In the genomic region with DNA sequence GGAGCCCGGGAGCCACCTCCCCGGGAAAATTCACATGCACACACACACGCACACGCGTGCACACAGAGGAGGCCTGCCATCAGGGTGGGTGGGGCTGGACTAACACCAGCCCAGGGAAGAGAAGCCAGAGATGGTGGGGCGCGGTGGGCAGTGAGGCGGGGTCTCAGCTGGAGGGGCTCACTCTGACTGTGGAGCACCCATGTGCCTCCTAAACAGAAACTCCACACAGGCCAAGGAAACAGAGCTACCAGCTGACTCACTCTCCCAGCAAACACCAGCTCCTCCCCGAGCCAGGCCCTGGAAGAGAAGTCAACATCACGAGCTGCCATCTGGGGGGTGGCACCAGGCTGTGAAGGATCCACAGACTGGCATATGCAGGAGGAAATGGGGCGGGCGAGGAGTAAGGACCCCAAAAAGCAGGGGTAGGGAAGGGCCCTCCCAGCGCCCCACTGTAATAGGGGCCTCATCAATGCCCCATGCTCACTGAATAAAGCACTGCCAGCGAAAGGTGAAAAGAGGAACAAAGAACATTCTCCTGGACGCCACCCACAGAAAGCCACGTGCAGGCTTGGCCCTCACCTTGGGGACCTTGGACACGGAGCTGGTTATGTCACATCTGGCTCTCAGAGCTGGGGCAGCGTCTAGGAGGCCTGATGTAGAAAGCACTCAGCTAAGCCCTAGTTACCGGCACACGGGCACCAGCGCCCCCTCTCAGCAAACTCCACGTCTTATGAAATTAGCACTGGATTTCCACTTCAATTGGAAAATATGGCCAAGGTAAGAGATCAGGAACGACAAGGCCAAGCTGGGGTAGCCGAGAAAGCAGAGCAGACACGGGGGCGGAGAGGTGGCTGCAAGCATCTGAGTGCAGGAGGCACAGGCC, we compare ENCODE assay signal across 1 cellular context.
TF ChIP-seq lines count a peak whose summit lies in the region.

No MANE protein-coding gene starts in this region.

TF ChIP-seq in HepG2, 621 proteins besides CTCF, POLR2A, EP300 and RAD21 (continued from another document and continues in another):
- 0 out of 2 replicates have a peak, but pooled peaks have one; percentile 44 for TF ChIP-seq KLF11 (CRISPR knock-in tag; IDR thresholded peaks at IDR 0.05)
- no peak for TF ChIP-seq KLF12 (CRISPR knock-in tag; IDR thresholded peaks at IDR 0.05; ENCODE audit: borderline replicate concordance)
- no peak for TF ChIP-seq MAFG (CRISPR knock-in tag; IDR thresholded peaks at IDR 0.05)
- TF ChIP-seq, protein P1, sequence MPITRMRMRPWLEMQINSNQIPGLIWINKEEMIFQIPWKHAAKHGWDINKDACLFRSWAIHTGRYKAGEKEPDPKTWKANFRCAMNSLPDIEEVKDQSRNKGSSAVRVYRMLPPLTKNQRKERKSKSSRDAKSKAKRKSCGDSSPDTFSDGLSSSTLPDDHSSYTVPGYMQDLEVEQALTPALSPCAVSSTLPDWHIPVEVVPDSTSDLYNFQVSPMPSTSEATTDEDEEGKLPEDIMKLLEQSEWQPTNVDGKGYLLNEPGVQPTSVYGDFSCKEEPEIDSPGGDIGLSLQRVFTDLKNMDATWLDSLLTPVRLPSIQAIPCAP (CRISPR knock-in tag; IDR thresholded peaks at IDR 0.05; ENCODE audit: low read depth) = no peak
- TF ChIP-seq KLF16 (CRISPR knock-in tag; IDR thresholded peaks at IDR 0.05) = peak in 1 of 2 experiments; percentile 28; a peak in 1 of 4 replicates
- no peak for TF ChIP-seq ZNF251 (CRISPR knock-in tag; IDR thresholded peaks at IDR 0.05)
- peak; percentile 30; the same call in 1 of the 2 replicates for TF ChIP-seq FOSL2 (CRISPR knock-in tag; IDR thresholded peaks at IDR 0.05)
- TF ChIP-seq AGO1 (IDR thresholded peaks at IDR 0.05; ENCODE audit: low read depth, low read length, poor library complexity, severe bottlenecking) = no peak
- TF ChIP-seq, protein P2, sequence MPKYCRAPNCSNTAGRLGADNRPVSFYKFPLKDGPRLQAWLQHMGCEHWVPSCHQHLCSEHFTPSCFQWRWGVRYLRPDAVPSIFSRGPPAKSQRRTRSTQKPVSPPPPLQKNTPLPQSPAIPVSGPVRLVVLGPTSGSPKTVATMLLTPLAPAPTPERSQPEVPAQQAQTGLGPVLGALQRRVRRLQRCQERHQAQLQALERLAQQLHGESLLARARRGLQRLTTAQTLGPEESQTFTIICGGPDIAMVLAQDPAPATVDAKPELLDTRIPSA (CRISPR knock-in tag; IDR thresholded peaks at IDR 0.05; ENCODE audit: borderline replicate concordance) = no peak
- no peak for TF ChIP-seq EED (CRISPR knock-in tag; IDR thresholded peaks at IDR 0.05)
- TF ChIP-seq, protein P3, sequence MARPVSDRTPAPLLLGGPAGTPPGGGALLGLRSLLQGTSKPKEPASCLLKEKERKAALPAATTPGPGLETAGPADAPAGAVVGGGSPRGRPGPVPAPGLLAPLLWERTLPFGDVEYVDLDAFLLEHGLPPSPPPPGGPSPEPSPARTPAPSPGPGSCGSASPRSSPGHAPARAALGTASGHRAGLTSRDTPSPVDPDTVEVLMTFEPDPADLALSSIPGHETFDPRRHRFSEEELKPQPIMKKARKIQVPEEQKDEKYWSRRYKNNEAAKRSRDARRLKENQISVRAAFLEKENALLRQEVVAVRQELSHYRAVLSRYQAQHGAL (CRISPR knock-in tag; IDR thresholded peaks at IDR 0.05; ENCODE audit: not compliant biosample characterization) = no peak
- TF ChIP-seq YEATS4 (CRISPR knock-in tag; IDR thresholded peaks at IDR 0.05; ENCODE audit: borderline replicate concordance) = peak; percentile 23; the same call in 1 of the 2 replicates
- no peak for TF ChIP-seq NCOA5 (CRISPR knock-in tag; IDR thresholded peaks at IDR 0.05)
- TF ChIP-seq BRCA1 (CRISPR knock-in tag; IDR thresholded peaks at IDR 0.05) = no peak
- TF ChIP-seq PRPF4 (IDR thresholded peaks at IDR 0.05; ENCODE audit: low read depth, low read length, poor library complexity, severe bottlenecking) = no peak
- TF ChIP-seq, protein P4, sequence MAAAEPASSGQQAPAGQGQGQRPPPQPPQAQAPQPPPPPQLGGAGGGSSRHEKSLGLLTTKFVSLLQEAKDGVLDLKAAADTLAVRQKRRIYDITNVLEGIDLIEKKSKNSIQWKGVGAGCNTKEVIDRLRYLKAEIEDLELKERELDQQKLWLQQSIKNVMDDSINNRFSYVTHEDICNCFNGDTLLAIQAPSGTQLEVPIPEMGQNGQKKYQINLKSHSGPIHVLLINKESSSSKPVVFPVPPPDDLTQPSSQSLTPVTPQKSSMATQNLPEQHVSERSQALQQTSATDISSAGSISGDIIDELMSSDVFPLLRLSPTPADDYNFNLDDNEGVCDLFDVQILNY (CRISPR knock-in tag; conservative IDR thresholded peaks at IDR 0.05) = no peak
- TF ChIP-seq, protein P5, sequence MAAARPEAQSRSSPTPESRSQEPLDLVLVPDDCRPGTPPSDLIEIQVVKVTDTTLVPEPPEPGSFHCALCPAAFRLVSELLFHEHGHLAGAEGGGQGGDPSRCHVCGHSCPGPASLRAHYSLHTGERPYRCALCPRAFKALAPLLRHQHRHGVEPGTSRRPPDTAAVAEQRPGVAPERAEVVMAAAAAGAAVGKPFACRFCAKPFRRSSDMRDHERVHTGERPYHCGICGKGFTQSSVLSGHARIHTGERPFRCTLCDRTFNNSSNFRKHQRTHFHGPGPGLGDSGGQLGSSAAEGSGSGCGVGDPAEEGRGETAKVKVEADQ (CRISPR knock-in tag; IDR thresholded peaks at IDR 0.05; ENCODE audit: borderline replicate concordance) = no peak
- TF ChIP-seq MIER3 (CRISPR knock-in tag; IDR thresholded peaks at IDR 0.05; ENCODE audit: borderline replicate concordance) = no peak
- TF ChIP-seq ZEB1 (IDR thresholded peaks at IDR 0.05; ENCODE audit: insufficient replicate concordance, low read depth) = no peak
- peak; percentile 61; the same call in 1 of the 2 replicates for TF ChIP-seq RARA (CRISPR knock-in tag; IDR thresholded peaks at IDR 0.05)
- peak; percentile 53; the same call in 1 of the 2 replicates for TF ChIP-seq SALL1 (CRISPR knock-in tag; IDR thresholded peaks at IDR 0.05)
- TF ChIP-seq SP5 (CRISPR knock-in tag; IDR thresholded peaks at IDR 0.05; ENCODE audit: borderline replicate concordance, low read depth) = no peak
- TF ChIP-seq CBX1 (IDR thresholded peaks at IDR 0.05; ENCODE audit: low read depth) = no peak
- no peak for TF ChIP-seq HNRNPUL1 (IDR thresholded peaks at IDR 0.05; ENCODE audit: low read depth, low read length)
- TF ChIP-seq, protein P6, sequence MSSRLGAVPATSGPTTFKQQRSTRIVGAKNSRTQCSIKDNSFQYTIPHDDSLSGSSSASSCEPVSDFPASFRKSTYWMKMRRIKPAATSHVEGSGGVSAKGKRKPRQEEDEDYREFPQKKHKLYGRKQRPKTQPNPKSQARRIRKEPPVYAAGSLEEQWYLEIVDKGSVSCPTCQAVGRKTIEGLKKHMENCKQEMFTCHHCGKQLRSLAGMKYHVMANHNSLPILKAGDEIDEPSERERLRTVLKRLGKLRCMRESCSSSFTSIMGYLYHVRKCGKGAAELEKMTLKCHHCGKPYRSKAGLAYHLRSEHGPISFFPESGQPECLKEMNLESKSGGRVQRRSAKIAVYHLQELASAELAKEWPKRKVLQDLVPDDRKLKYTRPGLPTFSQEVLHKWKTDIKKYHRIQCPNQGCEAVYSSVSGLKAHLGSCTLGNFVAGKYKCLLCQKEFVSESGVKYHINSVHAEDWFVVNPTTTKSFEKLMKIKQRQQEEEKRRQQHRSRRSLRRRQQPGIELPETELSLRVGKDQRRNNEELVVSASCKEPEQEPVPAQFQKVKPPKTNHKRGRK (CRISPR knock-in tag; IDR thresholded peaks at IDR 0.05) = no peak
- TF ChIP-seq ZNF768 (CRISPR knock-in tag; IDR thresholded peaks at IDR 0.05) = no peak
- peak; percentile 15; the same call in 1 of the 2 replicates for TF ChIP-seq ZNF605 (CRISPR knock-in tag; IDR thresholded peaks at IDR 0.05)
- TF ChIP-seq, protein P7, sequence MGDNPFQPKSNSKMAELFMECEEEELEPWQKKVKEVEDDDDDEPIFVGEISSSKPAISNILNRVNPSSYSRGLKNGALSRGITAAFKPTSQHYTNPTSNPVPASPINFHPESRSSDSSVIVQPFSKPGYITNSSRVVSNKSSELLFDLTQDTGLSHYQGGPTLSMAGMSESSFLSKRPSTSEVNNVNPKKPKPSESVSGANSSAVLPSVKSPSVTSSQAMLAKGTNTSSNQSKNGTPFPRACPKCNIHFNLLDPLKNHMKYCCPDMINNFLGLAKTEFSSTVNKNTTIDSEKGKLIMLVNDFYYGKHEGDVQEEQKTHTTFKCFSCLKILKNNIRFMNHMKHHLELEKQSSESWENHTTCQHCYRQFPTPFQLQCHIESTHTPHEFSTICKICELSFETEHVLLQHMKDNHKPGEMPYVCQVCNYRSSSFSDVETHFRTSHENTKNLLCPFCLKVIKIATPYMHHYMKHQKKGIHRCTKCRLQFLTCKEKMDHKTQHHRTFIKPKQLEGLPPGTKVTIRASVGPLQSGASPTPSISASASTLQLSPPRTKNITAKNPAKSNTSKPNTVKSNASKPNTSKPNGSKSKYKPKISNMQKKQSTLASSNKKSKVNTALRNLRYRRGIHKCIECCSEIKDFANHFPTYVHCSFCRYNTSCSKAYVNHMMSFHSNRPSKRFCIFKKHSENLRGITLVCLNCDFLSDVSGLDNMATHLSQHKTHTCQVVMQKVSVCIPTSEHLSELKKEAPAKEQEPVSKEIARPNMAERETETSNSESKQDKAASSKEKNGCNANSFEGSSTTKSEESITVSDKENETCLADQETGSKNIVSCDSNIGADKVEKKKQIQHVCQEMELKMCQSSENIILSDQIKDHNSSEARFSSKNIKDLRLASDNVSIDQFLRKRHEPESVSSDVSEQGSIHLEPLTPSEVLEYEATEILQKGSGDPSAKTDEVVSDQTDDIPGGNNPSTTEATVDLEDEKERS (CRISPR knock-in tag; IDR thresholded peaks at IDR 0.05) = peak; percentile 53; the same call in 1 of the 2 replicates
- no peak for TF ChIP-seq CHD4 (IDR thresholded peaks at IDR 0.05; ENCODE audit: borderline replicate concordance, low read length)
- TF ChIP-seq AKAP8 (CRISPR knock-in tag; IDR thresholded peaks at IDR 0.05) = no peak
- no peak for TF ChIP-seq ETV5 (CRISPR knock-in tag; IDR thresholded peaks at IDR 0.05; ENCODE audit: borderline replicate concordance)
- no peak for TF ChIP-seq GZF1 (CRISPR knock-in tag; IDR thresholded peaks at IDR 0.05)
- TF ChIP-seq ZNF746 (CRISPR knock-in tag; IDR thresholded peaks at IDR 0.05) = no peak
- TF ChIP-seq, protein P8, sequence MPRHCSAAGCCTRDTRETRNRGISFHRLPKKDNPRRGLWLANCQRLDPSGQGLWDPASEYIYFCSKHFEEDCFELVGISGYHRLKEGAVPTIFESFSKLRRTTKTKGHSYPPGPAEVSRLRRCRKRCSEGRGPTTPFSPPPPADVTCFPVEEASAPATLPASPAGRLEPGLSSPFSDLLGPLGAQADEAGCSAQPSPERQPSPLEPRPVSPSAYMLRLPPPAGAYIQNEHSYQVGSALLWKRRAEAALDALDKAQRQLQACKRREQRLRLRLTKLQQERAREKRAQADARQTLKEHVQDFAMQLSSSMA (CRISPR knock-in tag; IDR thresholded peaks at IDR 0.05) = no peak
- no peak for TF ChIP-seq ZNF674 (CRISPR knock-in tag; IDR thresholded peaks at IDR 0.05; ENCODE audit: low read depth)
- TF ChIP-seq NCOA2 (CRISPR knock-in tag; IDR thresholded peaks at IDR 0.05) = peak; percentile 40; the same call in 1 of the 2 replicates
- TF ChIP-seq, protein P9, sequence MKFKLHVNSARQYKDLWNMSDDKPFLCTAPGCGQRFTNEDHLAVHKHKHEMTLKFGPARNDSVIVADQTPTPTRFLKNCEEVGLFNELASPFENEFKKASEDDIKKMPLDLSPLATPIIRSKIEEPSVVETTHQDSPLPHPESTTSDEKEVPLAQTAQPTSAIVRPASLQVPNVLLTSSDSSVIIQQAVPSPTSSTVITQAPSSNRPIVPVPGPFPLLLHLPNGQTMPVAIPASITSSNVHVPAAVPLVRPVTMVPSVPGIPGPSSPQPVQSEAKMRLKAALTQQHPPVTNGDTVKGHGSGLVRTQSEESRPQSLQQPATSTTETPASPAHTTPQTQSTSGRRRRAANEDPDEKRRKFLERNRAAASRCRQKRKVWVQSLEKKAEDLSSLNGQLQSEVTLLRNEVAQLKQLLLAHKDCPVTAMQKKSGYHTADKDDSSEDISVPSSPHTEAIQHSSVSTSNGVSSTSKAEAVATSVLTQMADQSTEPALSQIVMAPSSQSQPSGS (CRISPR knock-in tag; IDR thresholded peaks at IDR 0.05) = 0 out of 2 replicates have a peak, but pooled peaks have one; percentile 14
- TF ChIP-seq IKZF4 (CRISPR knock-in tag; IDR thresholded peaks at IDR 0.05; ENCODE audit: borderline replicate concordance, low read depth, not compliant biosample characterization) = no peak
- no peak for TF ChIP-seq JDP2 (CRISPR knock-in tag; IDR thresholded peaks at IDR 0.05; ENCODE audit: borderline replicate concordance)
- TF ChIP-seq, protein P10, sequence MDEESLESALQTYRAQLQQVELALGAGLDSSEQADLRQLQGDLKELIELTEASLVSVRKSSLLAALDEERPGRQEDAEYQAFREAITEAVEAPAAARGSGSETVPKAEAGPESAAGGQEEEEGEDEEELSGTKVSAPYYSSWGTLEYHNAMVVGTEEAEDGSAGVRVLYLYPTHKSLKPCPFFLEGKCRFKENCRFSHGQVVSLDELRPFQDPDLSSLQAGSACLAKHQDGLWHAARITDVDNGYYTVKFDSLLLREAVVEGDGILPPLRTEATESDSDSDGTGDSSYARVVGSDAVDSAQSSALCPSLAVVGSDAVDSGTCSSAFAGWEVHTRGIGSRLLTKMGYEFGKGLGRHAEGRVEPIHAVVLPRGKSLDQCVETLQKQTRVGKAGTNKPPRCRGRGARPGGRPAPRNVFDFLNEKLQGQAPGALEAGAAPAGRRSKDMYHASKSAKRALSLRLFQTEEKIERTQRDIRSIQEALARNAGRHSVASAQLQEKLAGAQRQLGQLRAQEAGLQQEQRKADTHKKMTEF (CRISPR knock-in tag; IDR thresholded peaks at IDR 0.05) = 0 out of 2 replicates have a peak, but pooled peaks have one; percentile 18
- 0 out of 2 replicates have a peak, but pooled peaks have one; percentile 25 for TF ChIP-seq BORCS8-MEF2B (CRISPR knock-in tag; IDR thresholded peaks at IDR 0.05)
- TF ChIP-seq HNRNPL (IDR thresholded peaks at IDR 0.05; ENCODE audit: low read depth, low read length) = peak; percentile 81
- peak; percentile 22; the same call in 1 of the 2 replicates for TF ChIP-seq ZNF788 (CRISPR knock-in tag; IDR thresholded peaks at IDR 0.05; ENCODE audit: borderline replicate concordance)
- TF ChIP-seq ZNF841 (CRISPR knock-in tag; IDR thresholded peaks at IDR 0.05; ENCODE audit: borderline replicate concordance) = no peak
- TF ChIP-seq ZNF761 (CRISPR knock-in tag; conservative IDR thresholded peaks at IDR 0.05) = 0 out of 2 replicates have a peak, but pooled peaks have one; percentile 16
- TF ChIP-seq, protein P11, sequence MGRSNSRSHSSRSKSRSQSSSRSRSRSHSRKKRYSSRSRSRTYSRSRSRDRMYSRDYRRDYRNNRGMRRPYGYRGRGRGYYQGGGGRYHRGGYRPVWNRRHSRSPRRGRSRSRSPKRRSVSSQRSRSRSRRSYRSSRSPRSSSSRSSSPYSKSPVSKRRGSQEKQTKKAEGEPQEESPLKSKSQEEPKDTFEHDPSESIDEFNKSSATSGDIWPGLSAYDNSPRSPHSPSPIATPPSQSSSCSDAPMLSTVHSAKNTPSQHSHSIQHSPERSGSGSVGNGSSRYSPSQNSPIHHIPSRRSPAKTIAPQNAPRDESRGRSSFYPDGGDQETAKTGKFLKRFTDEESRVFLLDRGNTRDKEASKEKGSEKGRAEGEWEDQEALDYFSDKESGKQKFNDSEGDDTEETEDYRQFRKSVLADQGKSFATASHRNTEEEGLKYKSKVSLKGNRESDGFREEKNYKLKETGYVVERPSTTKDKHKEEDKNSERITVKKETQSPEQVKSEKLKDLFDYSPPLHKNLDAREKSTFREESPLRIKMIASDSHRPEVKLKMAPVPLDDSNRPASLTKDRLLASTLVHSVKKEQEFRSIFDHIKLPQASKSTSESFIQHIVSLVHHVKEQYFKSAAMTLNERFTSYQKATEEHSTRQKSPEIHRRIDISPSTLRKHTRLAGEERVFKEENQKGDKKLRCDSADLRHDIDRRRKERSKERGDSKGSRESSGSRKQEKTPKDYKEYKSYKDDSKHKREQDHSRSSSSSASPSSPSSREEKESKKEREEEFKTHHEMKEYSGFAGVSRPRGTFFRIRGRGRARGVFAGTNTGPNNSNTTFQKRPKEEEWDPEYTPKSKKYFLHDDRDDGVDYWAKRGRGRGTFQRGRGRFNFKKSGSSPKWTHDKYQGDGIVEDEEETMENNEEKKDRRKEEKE (IDR thresholded peaks at IDR 0.05) = no peak
